In genomic region chr5:32174011-32174866, GRCh38 we compare ENCODE assay signal across 1 cellular context.
TF ChIP-seq lines count a peak whose summit lies in the region.

GOLPH3 (minus strand) TSS chr5:32174319; CDS start chr5:32174034, 285 bp downstream.

TF ChIP-seq in HepG2, 621 proteins besides CTCF, POLR2A, EP300 and RAD21 (continued from another document and continues in another):
- TF ChIP-seq MAZ (IDR thresholded peaks at IDR 0.05; ENCODE audit: borderline replicate concordance, low read depth, low read length) (no peak), MAZ (CRISPR knock-in tag; IDR thresholded peaks at IDR 0.05; ENCODE audit: low read depth) (peak; percentile 87; the same call in 1 of the 2 replicates), THAP8 (CRISPR knock-in tag; IDR thresholded peaks at IDR 0.05; ENCODE audit: borderline replicate concordance) (peak; percentile 65; the same call in 1 of the 2 replicates), ZNF720 (CRISPR knock-in tag; IDR thresholded peaks at IDR 0.05) (no peak), NFKB2 (CRISPR knock-in tag; IDR thresholded peaks at IDR 0.05; ENCODE audit: borderline replicate concordance) (peak; percentile 77; the same call in 1 of the 2 replicates), BRD4 (CRISPR knock-in tag; IDR thresholded peaks at IDR 0.05) (peak; percentile 81; the same call in 1 of the 2 replicates), ZNF142 (CRISPR knock-in tag; IDR thresholded peaks at IDR 0.05) (peak; percentile 78; the same call in 1 of the 2 replicates), IKZF1 (IDR thresholded peaks at IDR 0.05) (no peak), ZFY (CRISPR knock-in tag; IDR thresholded peaks at IDR 0.05) (peak; percentile 92), ZNF343 (CRISPR knock-in tag; IDR thresholded peaks at IDR 0.05) (no peak), PRDM15 (CRISPR knock-in tag; IDR thresholded peaks at IDR 0.05) (peak; percentile 84; the same call in 1 of the 2 replicates), ZC3H4 (CRISPR knock-in tag; IDR thresholded peaks at IDR 0.05; ENCODE audit: borderline replicate concordance) (no peak), USF2 (IDR thresholded peaks at IDR 0.05; ENCODE audit: low read depth, low read length) (no peak), USF2 (CRISPR knock-in tag; IDR thresholded peaks at IDR 0.05; ENCODE audit: borderline replicate concordance) (no peak; the same call in 1 of the 2 replicates), ZNF20 (CRISPR knock-in tag; IDR thresholded peaks at IDR 0.05) (peak; percentile 69; the same call in 1 of the 2 replicates), ZNF879 (CRISPR knock-in tag; IDR thresholded peaks at IDR 0.05) (no peak), POLR2AphosphoS2 (IDR thresholded peaks at IDR 0.05; ENCODE audit: low read depth, low read length) (no peak), ZNF557 (CRISPR knock-in tag; IDR thresholded peaks at IDR 0.05) (peak; percentile 30; the same call in 1 of the 2 replicates), ATF7-NPFF (CRISPR knock-in tag; IDR thresholded peaks at IDR 0.05; ENCODE audit: low read depth) (peak; percentile 77), CCAR2 (optimal IDR thresholded peaks at IDR 0.05; ENCODE audit: low read depth, low read length) (no peak), TAF15 (IDR thresholded peaks at IDR 0.05; ENCODE audit: low read depth, low read length, poor library complexity, severe bottlenecking) (peak; percentile 15), BORCS8-MEF2B (CRISPR knock-in tag; IDR thresholded peaks at IDR 0.05) (peak; percentile 77)
- TF ChIP-seq, protein P1, sequence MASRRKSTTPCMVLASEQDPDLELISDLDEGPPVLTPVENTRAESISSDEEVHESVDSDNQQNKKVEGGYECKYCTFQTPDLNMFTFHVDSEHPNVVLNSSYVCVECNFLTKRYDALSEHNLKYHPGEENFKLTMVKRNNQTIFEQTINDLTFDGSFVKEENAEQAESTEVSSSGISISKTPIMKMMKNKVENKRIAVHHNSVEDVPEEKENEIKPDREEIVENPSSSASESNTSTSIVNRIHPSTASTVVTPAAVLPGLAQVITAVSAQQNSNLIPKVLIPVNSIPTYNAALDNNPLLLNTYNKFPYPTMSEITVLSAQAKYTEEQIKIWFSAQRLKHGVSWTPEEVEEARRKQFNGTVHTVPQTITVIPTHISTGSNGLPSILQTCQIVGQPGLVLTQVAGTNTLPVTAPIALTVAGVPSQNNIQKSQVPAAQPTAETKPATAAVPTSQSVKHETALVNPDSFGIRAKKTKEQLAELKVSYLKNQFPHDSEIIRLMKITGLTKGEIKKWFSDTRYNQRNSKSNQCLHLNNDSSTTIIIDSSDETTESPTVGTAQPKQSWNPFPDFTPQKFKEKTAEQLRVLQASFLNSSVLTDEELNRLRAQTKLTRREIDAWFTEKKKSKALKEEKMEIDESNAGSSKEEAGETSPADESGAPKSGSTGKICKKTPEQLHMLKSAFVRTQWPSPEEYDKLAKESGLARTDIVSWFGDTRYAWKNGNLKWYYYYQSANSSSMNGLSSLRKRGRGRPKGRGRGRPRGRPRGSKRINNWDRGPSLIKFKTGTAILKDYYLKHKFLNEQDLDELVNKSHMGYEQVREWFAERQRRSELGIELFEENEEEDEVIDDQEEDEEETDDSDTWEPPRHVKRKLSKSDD (CRISPR knock-in tag; IDR thresholded peaks at IDR 0.05; ENCODE audit: low read depth): peak; percentile 96
- TF ChIP-seq, protein P2, sequence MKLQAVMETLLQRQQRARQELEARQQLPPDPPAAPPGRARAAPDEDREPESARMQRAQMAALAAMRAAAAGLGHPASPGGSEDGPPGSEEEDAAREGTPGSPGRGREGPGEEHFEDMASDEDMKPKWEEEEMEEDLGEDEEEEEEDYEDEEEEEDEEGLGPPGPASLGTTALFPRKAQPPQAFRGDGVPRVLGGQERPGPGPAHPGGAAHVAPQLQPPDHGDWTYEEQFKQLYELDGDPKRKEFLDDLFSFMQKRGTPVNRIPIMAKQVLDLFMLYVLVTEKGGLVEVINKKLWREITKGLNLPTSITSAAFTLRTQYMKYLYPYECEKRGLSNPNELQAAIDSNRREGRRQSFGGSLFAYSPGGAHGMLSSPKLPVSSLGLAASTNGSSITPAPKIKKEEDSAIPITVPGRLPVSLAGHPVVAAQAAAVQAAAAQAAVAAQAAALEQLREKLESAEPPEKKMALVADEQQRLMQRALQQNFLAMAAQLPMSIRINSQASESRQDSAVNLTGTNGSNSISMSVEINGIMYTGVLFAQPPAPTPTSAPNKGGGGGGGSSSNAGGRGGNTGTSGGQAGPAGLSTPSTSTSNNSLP (IDR thresholded peaks at IDR 0.05; ENCODE audit: low read depth, low read length): no peak
- TF ChIP-seq, protein P3, sequence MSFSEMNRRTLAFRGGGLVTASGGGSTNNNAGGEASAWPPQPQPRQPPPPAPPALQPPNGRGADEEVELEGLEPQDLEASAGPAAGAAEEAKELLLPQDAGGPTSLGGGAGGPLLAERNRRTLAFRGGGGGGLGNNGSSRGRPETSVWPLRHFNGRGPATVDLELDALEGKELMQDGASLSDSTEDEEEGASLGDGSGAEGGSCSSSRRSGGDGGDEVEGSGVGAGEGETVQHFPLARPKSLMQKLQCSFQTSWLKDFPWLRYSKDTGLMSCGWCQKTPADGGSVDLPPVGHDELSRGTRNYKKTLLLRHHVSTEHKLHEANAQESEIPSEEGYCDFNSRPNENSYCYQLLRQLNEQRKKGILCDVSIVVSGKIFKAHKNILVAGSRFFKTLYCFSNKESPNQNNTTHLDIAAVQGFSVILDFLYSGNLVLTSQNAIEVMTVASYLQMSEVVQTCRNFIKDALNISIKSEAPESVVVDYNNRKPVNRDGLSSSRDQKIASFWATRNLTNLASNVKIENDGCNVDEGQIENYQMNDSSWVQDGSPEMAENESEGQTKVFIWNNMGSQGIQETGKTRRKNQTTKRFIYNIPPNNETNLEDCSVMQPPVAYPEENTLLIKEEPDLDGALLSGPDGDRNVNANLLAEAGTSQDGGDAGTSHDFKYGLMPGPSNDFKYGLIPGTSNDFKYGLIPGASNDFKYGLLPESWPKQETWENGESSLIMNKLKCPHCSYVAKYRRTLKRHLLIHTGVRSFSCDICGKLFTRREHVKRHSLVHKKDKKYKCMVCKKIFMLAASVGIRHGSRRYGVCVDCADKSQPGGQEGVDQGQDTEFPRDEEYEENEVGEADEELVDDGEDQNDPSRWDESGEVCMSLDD (CRISPR knock-in tag; IDR thresholded peaks at IDR 0.05; ENCODE audit: borderline replicate concordance): peak; percentile 58; the same call in 1 of the 2 replicates
- TF ChIP-seq, protein P4, sequence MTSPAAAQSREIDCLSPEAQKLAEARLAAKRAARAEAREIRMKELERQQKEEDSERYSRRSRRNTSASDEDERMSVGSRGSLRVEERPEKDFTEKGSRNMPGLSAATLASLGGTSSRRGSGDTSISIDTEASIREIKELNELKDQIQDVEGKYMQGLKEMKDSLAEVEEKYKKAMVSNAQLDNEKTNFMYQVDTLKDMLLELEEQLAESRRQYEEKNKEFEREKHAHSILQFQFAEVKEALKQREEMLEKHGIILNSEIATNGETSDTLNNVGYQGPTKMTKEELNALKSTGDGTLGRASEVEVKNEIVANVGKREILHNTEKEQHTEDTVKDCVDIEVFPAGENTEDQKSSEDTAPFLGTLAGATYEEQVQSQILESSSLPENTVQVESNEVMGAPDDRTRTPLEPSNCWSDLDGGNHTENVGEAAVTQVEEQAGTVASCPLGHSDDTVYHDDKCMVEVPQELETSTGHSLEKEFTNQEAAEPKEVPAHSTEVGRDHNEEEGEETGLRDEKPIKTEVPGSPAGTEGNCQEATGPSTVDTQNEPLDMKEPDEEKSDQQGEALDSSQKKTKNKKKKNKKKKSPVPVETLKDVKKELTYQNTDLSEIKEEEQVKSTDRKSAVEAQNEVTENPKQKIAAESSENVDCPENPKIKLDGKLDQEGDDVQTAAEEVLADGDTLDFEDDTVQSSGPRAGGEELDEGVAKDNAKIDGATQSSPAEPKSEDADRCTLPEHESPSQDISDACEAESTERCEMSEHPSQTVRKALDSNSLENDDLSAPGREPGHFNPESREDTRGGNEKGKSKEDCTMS (CRISPR knock-in tag; conservative IDR thresholded peaks at IDR 0.05): no peak
- TF ChIP-seq, protein P5, sequence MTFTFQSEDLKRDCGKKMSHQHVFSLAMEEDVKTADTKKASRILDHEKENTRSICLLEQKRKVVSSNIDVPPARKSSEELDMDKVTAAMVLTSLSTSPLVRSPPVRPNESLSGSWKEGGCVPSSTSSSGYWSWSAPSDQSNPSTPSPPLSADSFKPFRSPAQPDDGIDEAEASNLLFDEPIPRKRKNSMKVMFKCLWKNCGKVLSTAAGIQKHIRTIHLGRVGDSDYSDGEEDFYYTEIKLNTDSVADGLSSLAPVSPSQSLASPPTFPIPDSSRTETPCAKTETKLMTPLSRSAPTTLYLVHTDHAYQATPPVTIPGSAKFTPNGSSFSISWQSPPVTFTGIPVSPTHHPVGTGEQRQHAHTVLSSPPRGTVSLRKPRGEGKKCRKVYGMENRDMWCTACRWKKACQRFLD (CRISPR knock-in tag; IDR thresholded peaks at IDR 0.05; ENCODE audit: borderline replicate concordance): peak; percentile 66; the same call in 1 of the 2 replicates
